ENCODE assay signal across 7 cellular contexts in the genomic region with DNA sequence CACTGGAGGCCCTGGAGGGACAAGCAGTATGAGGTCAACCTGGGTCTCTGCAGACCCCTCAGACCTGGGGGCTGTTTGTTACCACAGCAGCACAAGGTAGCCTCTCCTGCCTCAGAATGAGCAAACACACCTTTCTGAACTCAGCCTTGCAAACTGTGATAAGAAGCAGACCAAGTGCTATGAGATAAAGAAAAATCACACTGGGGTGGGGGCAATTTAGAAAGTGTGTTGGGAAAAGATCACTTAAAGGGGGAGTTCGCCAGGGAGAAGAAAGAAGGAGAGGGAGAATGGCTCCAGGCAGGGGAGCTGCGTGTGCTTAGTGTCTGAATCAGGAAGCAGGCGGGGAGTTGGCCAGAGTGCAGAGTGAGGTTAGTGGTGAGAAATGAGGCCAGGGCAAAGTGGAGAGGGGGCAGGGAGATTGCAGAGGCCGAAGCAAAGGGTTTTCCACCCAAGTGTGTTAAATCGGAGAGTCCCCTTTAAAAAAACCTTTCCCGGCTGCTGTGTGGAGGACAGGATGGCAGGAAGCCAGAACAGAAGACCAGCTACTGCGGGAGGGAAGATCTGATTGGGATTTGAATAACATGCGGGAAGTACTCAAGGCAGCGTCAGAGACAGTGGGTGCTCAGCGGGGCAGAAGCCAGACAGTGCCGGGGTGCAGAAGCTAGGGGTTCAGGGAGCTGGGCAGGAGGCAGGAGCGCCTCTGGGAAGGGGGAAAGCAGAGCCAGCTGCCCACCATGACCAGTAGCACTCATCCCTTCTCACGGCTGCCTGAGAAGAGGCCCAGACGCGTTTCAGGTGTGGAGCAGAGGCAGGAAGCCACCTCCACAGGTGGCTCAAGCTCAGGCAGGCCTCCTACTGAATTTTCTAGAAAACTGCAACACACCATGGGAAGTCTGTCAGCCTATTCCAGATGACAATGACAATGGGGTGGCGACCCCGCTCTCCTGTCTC. TPM values are rescaled to one million over a fixed set of nuclear protein-coding genes. Genes with fewer than 3 reads are reported as not detected.
DNase-seq lines count a peak whose midpoint lies in the region; ATAC-seq and TF ChIP-seq lines count a peak whose summit lies in the region.

No MANE protein-coding gene starts in this region.

- no peak for TF ChIP-seq CTCF in GM10266 (IDR thresholded peaks at IDR 0.05; ENCODE audit: control insufficient read depth, insufficient read depth, low read depth, missing control alignments)
- no peak for TF ChIP-seq CTCF in IMR-90 (conservative IDR thresholded peaks at IDR 0.05; ENCODE audit: low read depth, low read length)
- TF ChIP-seq CTCF in MCF 10A (IDR thresholded peaks at IDR 0.05; ENCODE audit: unreplicated experiment) = no peak

- peak overlapping the region; percentile 97; the same call in 2 of the 3 replicates for H2BK15ac ChIP-seq in IMR-90 (ENCODE audit: low read depth, low read length)

- peak overlapping the region; percentile 89 for H3K27ac Mint-ChIP-seq in MCF 10A (ENCODE audit: low read depth, unreplicated experiment)

- intact Hi-C loops in IMR-90 (cut with micrococcal nuclease) (no loop called here), MCF 10A (cut with micrococcal nuclease) (no loop called here)

- dilution Hi-C loops in IMR-90 (cut with HindIII; ENCODE audit: low sequenced_read_pairs, unreplicated experiment) = no loop called here

- peak overlapping the region; percentile 15 for H3K27ac ChIP-seq in IMR-90 (ENCODE audit: insufficient read depth, low read length)

- peaks cover 33% of the 10 kb centered on the region for H3K4me1 Mint-ChIP-seq in MCF 10A (ENCODE audit: insufficient read depth, unreplicated experiment)

- H3K56ac ChIP-seq in IMR-90 (ENCODE audit: extremely low read depth, insufficient read depth, low read length) = no peak overlapping the region

- peaks cover 3 to 11% of the 10 kb centered on the region in 2 experiments; a peak in 2 of 4 replicates for H3K79me1 ChIP-seq in IMR-90 (ENCODE audit: low read depth in 1 of 2, low read length in 2 of 2)

- in situ Hi-C loops in IMR-90 (cut with MboI; ENCODE audit: low sequenced_read_pairs) = no loop called here

- peak overlapping the region; percentile 86 for H2BK20ac ChIP-seq in IMR-90 (ENCODE audit: low read depth, low read length)

- WGBS in IMR-90 (ENCODE audit: extremely low coverage in 2 of 2, insufficient read length in 1 of 2), 2 experiments = 20% methylated on average over 1 of the region's 17 CpGs; no CpG with 5 or more reads in 1 of the 2 experiments

- H3K9ac ChIP-seq in IMR-90 (ENCODE audit: low read depth, low read length) = peak overlapping the region; percentile 15

- no peaks in the 10 kb centered on the region for H3K36me3 ChIP-seq in IMR-90 (ENCODE audit: control insufficient read depth, insufficient read depth, low read length)

- H3K4me1 ChIP-seq in IMR-90 (ENCODE audit: control insufficient read depth, insufficient read depth, low read length) = peaks cover 28% of the 10 kb centered on the region

- H2BK5ac ChIP-seq in IMR-90 (ENCODE audit: low read depth, low read length, poor library complexity, severe bottlenecking) = peak overlapping the region; percentile 41

- H3K23ac ChIP-seq in IMR-90 (ENCODE audit: low read depth, low read length) = peak overlapping the region; percentile 79

- H3K18ac ChIP-seq in IMR-90 (ENCODE audit: low read depth, low read length) = peak overlapping the region; percentile 25

- H3K14ac ChIP-seq in IMR-90 (replicated peaks; ENCODE audit: low read depth, low read length) = peak overlapping the region; percentile 70

- H4K8ac ChIP-seq in IMR-90 (ENCODE audit: low read depth in 2 of 2, low read length in 2 of 2) = peak overlapping the region; percentile 69 to 86

- peaks cover 16% of the 10 kb centered on the region; the same call in 1 of the 2 replicates for H3K9me1 ChIP-seq in IMR-90 (ENCODE audit: insufficient read depth, low read length)

- H3K9me3 ChIP-seq in IMR-90 (ENCODE audit: control insufficient read depth, insufficient read depth, low read length) = peaks cover 4% of the 10 kb centered on the region

- H4K91ac ChIP-seq in IMR-90 (ENCODE audit: insufficient read depth, low read depth, low read length) = peak overlapping the region; percentile 73; the same call in 1 of the 2 replicates

- H4K5ac ChIP-seq in IMR-90 (ENCODE audit: low read depth, low read length) = peak overlapping the region; percentile 80

- H3K4me2 ChIP-seq in IMR-90 (ENCODE audit: low read depth, low read length) = peak overlapping the region; percentile 28

- H3K9me3 Mint-ChIP-seq in MCF 10A (ENCODE audit: unreplicated experiment) = no peaks in the 10 kb centered on the region

- H2BK120ac ChIP-seq in IMR-90 (ENCODE audit: low read depth, low read length) = peak overlapping the region; percentile 80

- BruUV-seq in IMR-90 (replicated peaks; lab: Mats Ljungman, UMichigan) = no TSS peak
- no TSS peak for BruUV-seq in MCF 10A (replicated peaks; lab: Mats Ljungman, UMichigan)

- no peaks in the 10 kb centered on the region for H3K27me3 Mint-ChIP-seq in MCF 10A (ENCODE audit: insufficient read depth, unreplicated experiment)

- H2AK9ac ChIP-seq in IMR-90 (replicated peaks; ENCODE audit: low read depth, low read length, poor library complexity) = peak overlapping the region; percentile 73

- H3K4ac ChIP-seq in IMR-90 (ENCODE audit: low read depth, low read length) = peak overlapping the region; percentile 69

- H2AFZ ChIP-seq in IMR-90 (replicated peaks; ENCODE audit: low read length, poor library complexity) = peak overlapping the region; percentile 85

- H2AK5ac ChIP-seq in IMR-90 (ENCODE audit: low read depth, low read length) = peak overlapping the region; percentile 76; the same call in 1 of the 2 replicates

- ATAC-seq in IMR-90 (ENCODE audit: low read depth) (peak; percentile 80), GM21825 (IDR thresholded peaks at IDR 0.05; ENCODE audit: unreplicated experiment) (no peak)

- no peak for TF ChIP-seq RAD21 in IMR-90 (IDR thresholded peaks at IDR 0.05; ENCODE audit: low read length)

- H3K27me3 ChIP-seq in IMR-90 (ENCODE audit: control insufficient read depth, insufficient read depth, low read length) = no peaks in the 10 kb centered on the region

- TF ChIP-seq POLR2A in IMR-90 (IDR thresholded peaks at IDR 0.05; ENCODE audit: low read depth, low read length) = no peak

- H3K4me3 ChIP-seq in IMR-90 (ENCODE audit: insufficient read depth, low read depth, low read length) = no peak overlapping the region
- no peak overlapping the region for H3K4me3 ChIP-seq in skeletal muscle cell (ENCODE audit: low read depth, low read length)

- CTCF ChIA-PET in IMR-90 (lab: Yijun Ruan, JAX) = no interaction called here
- CTCF ChIA-PET in MCF 10A (lab: Yijun Ruan, JAX) = interaction anchor here (0.6 to 2.3 kb wide), 10 partner anchors 14 to 244 kb away, joined by 3 to 8 read pairs (median 4); no protein-coding TSS in a partner anchor

- H3K4me3 Mint-ChIP-seq in MCF 10A (ENCODE audit: unreplicated experiment) = peak overlapping the region; percentile 3

- no peaks in the 10 kb centered on the region for H4K20me1 ChIP-seq in IMR-90 (ENCODE audit: insufficient read depth, low read length)

- no peaks in the 10 kb centered on the region for H3K36me3 Mint-ChIP-seq in MCF 10A (ENCODE audit: insufficient read depth, unreplicated experiment)

- POLR2A ChIA-PET in IMR-90 (lab: Charles Lee; ENCODE audit: unreplicated experiment) (interaction anchor here (0.6 kb wide), 1 partner anchor 119 kb away, joined by 3 read pairs; no protein-coding TSS in a partner anchor), MCF 10A (lab: Yijun Ruan, JAX) (interaction anchor here (0.6 to 2.7 kb wide), 13 partner anchors 9 to 323 kb away, joined by 3 to 28 read pairs (median 4); partner anchors contain the start of genes ADA and TTPAL)

- DNase-seq in GM10266 (ENCODE audit: extremely low spot score) (peak; percentile 73), IMR-90 (peak; percentile 82), SHP77 treated with DMSO at 0.1 percent for 48 hours (lab: John Stamatoyannopoulos, UW) (peak; percentile 38), MCF 10A (ENCODE audit: unreplicated experiment) (peak; percentile 89), iPS-NIHi11 (ENCODE audit: low spot score) (peak; percentile 55), skeletal muscle cell (ENCODE audit: low read depth) (peak; percentile 80)

TF ChIP-seq in IMR-90, 13 proteins besides CTCF, POLR2A, EP300 and RAD21:
- TF ChIP-seq ELK1 (IDR thresholded peaks at IDR 0.05; ENCODE audit: borderline replicate concordance, low read depth, low read length) = no peak
- 0 out of 2 replicates have a peak, but pooled peaks have one; percentile 6 for TF ChIP-seq CHD1 (IDR thresholded peaks at IDR 0.05; ENCODE audit: low read depth, low read length)
- no peak for TF ChIP-seq MAFK (IDR thresholded peaks at IDR 0.05; ENCODE audit: low read depth, low read length)
- TF ChIP-seq MAZ (IDR thresholded peaks at IDR 0.05; ENCODE audit: borderline replicate concordance, low read depth, low read length) = peak; percentile 56
- TF ChIP-seq CEBPB (IDR thresholded peaks at IDR 0.05; ENCODE audit: low read depth, low read length) = no peak
TF ChIP-seq in IMR-90: peak in this region for 2.

RNA-seq across cellular contexts. Expression of gene ADA, which starts 9.0 kb away (rescaled TPM):
- total RNA-seq in IMR-90 (2012; rRNA removed) = 6.9 and 8.1 TPM in 2 replicates
- 11.0 and 11.6 TPM in 2 replicates for polyA plus RNA-seq in IMR-90 (2012; rRNA removed)
- polyA plus RNA-seq in IMR-90 (2012; cell fraction: cytosol; rRNA removed) = 9.8 and 15.3 TPM in 2 replicates
- 31.5 and 33.0 TPM in 2 replicates for polyA plus RNA-seq in IMR-90 (2012; cell fraction: nucleus; rRNA removed; ENCODE audit: low replicate concordance)
- total RNA-seq in MCF 10A (2022) = 5.1 and 6.0 TPM in 2 replicates

Comparison
In these comparisons a context has a peak if more than half of its experiments do, and no peak if none do; other contexts are left out.
1. DNase-seq: peak in every context shown above with its lines; median percentile 89 in MCF 10A; 82 in IMR-90; 80 in skeletal muscle cell; 73 in GM10266; 55 in iPS-NIHi11; 38 in SHP77 treated with DMSO at 0.1 percent for 48 hours.